8 cellular contexts compared by ENCODE assay signal in the genomic region with DNA sequence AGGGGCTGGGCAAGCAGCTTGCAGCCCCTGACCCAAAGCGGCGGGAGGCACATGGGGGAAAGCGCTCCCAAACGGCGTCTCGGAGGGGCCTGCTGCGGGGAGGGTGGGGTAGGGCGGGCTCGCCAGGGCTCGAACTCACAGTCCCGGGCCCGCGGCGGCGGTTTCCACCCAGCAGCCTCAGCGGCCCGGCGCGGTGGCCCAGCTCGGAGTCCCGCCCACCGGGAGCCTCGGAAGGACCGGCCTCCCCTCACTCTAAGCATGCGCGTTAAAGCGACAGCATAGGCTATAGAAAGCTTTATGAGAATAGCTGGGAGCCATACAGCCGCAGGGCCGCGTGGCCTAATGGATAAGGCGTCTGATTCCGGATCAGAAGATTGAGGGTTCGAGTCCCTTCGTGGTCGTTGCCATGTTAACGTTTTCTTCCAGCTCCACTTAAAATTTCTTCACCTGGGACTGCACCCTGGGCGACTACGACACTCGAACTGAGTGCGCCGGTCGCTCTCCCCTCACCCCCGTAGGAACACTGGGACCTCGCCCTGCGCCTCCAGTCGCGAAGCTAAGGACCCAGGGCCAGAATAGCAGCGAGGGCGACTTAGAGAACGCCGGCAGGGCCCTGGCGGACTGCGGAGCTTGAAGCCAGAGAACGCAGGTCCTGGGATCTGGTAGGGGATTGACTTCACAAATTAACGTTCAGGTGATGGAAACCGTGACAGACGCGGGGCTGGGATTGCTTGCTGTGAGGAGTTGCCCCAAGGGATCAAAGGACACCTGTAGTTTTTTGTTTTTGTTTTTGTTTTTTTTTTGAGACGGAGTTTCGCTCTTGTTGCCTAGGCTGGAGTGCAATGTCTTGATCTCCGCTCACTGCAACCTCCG. TPM values are rescaled to one million over a fixed set of nuclear protein-coding genes. Genes with fewer than 3 reads are reported as not detected.
DNase-seq lines count a peak whose midpoint lies in the region; ATAC-seq and TF ChIP-seq lines count a peak whose summit lies in the region.

No MANE protein-coding gene starts in this region.

- WGBS in right cardiac atrium = 1% methylated on average over 62 of the region's 62 CpGs

- H3K27ac ChIP-seq in angular gyrus (ENCODE audit: low read depth, low read length) = peak overlapping the region; percentile 88
- peak overlapping the region; percentile 85 for H3K27ac ChIP-seq in right cardiac atrium (ENCODE audit: low read length)
- H3K27ac ChIP-seq in uterus = peak overlapping the region; percentile 82 to 87

- H3K4me1 ChIP-seq in right cardiac atrium (ENCODE audit: control insufficient read depth, insufficient read depth, low read length) = no peaks in the 10 kb centered on the region
- H3K4me1 ChIP-seq in uterus = peaks cover 0 to 11% of the 10 kb centered on the region in 2 donors

- H3K9me3 ChIP-seq in T-helper 17 cell (ENCODE audit: control insufficient read depth, low read length, poor library complexity, severe bottlenecking) = no peaks in the 10 kb centered on the region
- no peaks in the 10 kb centered on the region for H3K9me3 ChIP-seq in right cardiac atrium (ENCODE audit: control insufficient read depth, low read length)
- H3K9me3 ChIP-seq in uterus = no peaks in the 10 kb centered on the region

- H3K36me3 Mint-ChIP-seq in T-helper 17 cell (ENCODE audit: low read depth) = no peaks in the 10 kb centered on the region

- intact Hi-C loops in right cardiac atrium (cut with DNase I) (no loop called here), uterus (cut with DNase I; ENCODE audit: low total_unique reads) (no loop called here)

- H3K36me3 ChIP-seq in uterus = no peaks in the 10 kb centered on the region

- H3K4me3 ChIP-seq in right cardiac atrium (ENCODE audit: low read length) = peak overlapping the region; percentile 64
- peak overlapping the region; percentile 64 to 81 for H3K4me3 ChIP-seq in uterus

- peak overlapping the region; percentile 87 for H3K4me3 Mint-ChIP-seq in T-helper 17 cell

- H3K27ac Mint-ChIP-seq in T-helper 17 cell = peak overlapping the region; percentile 93

- no peaks in the 10 kb centered on the region for H3K27me3 Mint-ChIP-seq in T-helper 17 cell

- peaks cover 19% of the 10 kb centered on the region for H3K4me1 Mint-ChIP-seq in T-helper 17 cell

- H3K27me3 ChIP-seq in right cardiac atrium (ENCODE audit: control insufficient read depth, insufficient read depth) = no peaks in the 10 kb centered on the region
- H3K27me3 ChIP-seq in uterus = no peaks in the 10 kb centered on the region

- DNase-seq in NCI-H1694 (lab: John Stamatoyannopoulos, UW) (peak; percentile 95), T-helper 17 cell (peak; percentile 91 to 98 (median 93)), right cardiac atrium (peak; percentile 94 to 98 (median 97)), putamen (ENCODE audit: low spot score) (peak; percentile 93), uterus (peak; percentile 95 to 96)

- peak; percentile 71 for ATAC-seq in GM18498 (IDR thresholded peaks at IDR 0.05; ENCODE audit: unreplicated experiment)
- peak; percentile 79 for ATAC-seq in HG02885 (IDR thresholded peaks at IDR 0.05; ENCODE audit: poor library complexity, unreplicated experiment)
- ATAC-seq in T-helper 17 cell = peak; percentile 90
- ATAC-seq in right cardiac atrium = peak; percentile 94

- TF ChIP-seq CTCF in uterus (IDR thresholded peaks at IDR 0.05) = no peak

- peak in 1 of 2 donors; percentile 40 for TF ChIP-seq POLR2A in uterus (IDR thresholded peaks at IDR 0.05)

RNA-seq across cellular contexts. Expression of gene ZNF213, which starts 15.8 kb away (rescaled TPM):
- total RNA-seq in T-helper 17 cell (1 to 10 TPM; 3.1 to 3.4 TPM), right cardiac atrium (1 to 10 TPM; 6.2 to 8.7 (median 7.6) TPM), uterus (100 to 1,000 TPM in 1 of 4 donors, 10 to 100 TPM in 1, 1 to 10 TPM in 1, under 1 TPM in 1; 0.77 to 101 (median 11.1) TPM)
- 7.2 TPM for polyA plus RNA-seq in right cardiac atrium

RNA-seq across cellular contexts. Expression of gene OR1F1, which starts 37.4 kb away (rescaled TPM):
- total RNA-seq in T-helper 17 cell = not detected
- not detected for total RNA-seq in right cardiac atrium
- not detected for polyA plus RNA-seq in right cardiac atrium
- not detected for total RNA-seq in uterus

RNA-seq across cellular contexts. Expression of gene ZNF205, which starts 38.2 kb away (rescaled TPM):
- total RNA-seq in T-helper 17 cell (not detected), right cardiac atrium (10 to 100 TPM in 1 of 4 donors, 1 to 10 TPM in 3; 6.4 to 10.1 (median 9.2) TPM), uterus (10 to 100 TPM; 12.9 to 26.9 (median 18.3) TPM)
- polyA plus RNA-seq in right cardiac atrium = 10.9 TPM

RNA-seq across cellular contexts. Expression of gene ZSCAN10, which starts 51.5 kb away (rescaled TPM):
- total RNA-seq in T-helper 17 cell (under 1 TPM; 0.12 to 0.26 TPM), right cardiac atrium (not detected), uterus (not detected)
- not detected for polyA plus RNA-seq in right cardiac atrium

Comparison
In these comparisons a context has a peak if more than half of its experiments do, and no peak if none do; other contexts are left out.
1. Peak in every context shown above with its lines: DNase-seq, ATAC-seq, H3K4me3 ChIP-seq and H3K27ac ChIP-seq.
2. RNA of gene ZNF205, which starts 38.2 kb away (total RNA-seq): 12.9 to 26.9 TPM in uterus and 6.4 to 10.1 TPM in right cardiac atrium; not detected in T-helper 17 cell; every median in the first group is over 4 times any median in the second.